ENCODE assay signal across 15 cellular contexts in genomic region chr1:31872658-31873636, GRCh38.
DNase-seq lines count a peak whose midpoint lies in the region; ATAC-seq and TF ChIP-seq lines count a peak whose summit lies in the region.
"Had no signal": no experiment of that assay in that cellular context is flagged by ENCODE, and none has a peak within 500 bp of the region (broad histone marks: within the 10 kb centered on the region; RNA-seq: fewer than 3 reads in every experiment).

No MANE protein-coding gene starts in this region.

- DNase-seq in activated naive CD4-positive, alpha-beta T cell (lab: John Stamatoyannopoulos, UW), result no peak
- no peak for DNase-seq in T-helper 2 cell treated with Interferon-gamma antibody and Interleukin-4, amounts not matched to agents 5 μg/mL and 100 μg/mL, for 36 hours (ENCODE audit: low spot score)
- peak in 1 of 2 donors; percentile 55 for DNase-seq in central memory CD8-positive, alpha-beta T cell (ENCODE audit: low spot score in 2 of 2)
- DNase-seq in stimulated activated CD4-positive, alpha-beta T cell treated with anti-CD3 and anti-CD28 coated beads, Interleukin-2, amount 100 ng/mL, for 24 hours, result no peak
- DNase-seq: cerebellar nuclear complex, erythroblast, heart right ventricle, left colon, NCI-H1092 treated with DMSO at 0.1 percent for 48 hours, NCI-H345, SK-N-SH had no signal

- H3K9me3 Mint-ChIP-seq in activated naive CD4-positive, alpha-beta T cell treated with anti-CD3 and anti-CD28 coated beads, Interleukin-2, amount 50 U/mL, for 24 hours, result peaks cover 7% of the 10 kb centered on the region
- H3K9me3 Mint-ChIP-seq in T-helper 2 cell treated with Interferon-gamma antibody and Interleukin-4, amounts not matched to agents 5 μg/mL and 100 μg/mL, for 36 hours, result peaks cover 5% of the 10 kb centered on the region
- no peaks in the 10 kb centered on the region for H3K9me3 Mint-ChIP-seq in central memory CD8-positive, alpha-beta T cell

- peaks cover 27% of the 10 kb centered on the region for H3K4me1 Mint-ChIP-seq in activated naive CD4-positive, alpha-beta T cell treated with anti-CD3 and anti-CD28 coated beads, Interleukin-2, amount 50 U/mL, for 24 hours
- H3K4me1 Mint-ChIP-seq in T-helper 2 cell treated with Interferon-gamma antibody and Interleukin-4, amounts not matched to agents 5 μg/mL and 100 μg/mL, for 36 hours (ENCODE audit: low read depth), result peaks cover 23% of the 10 kb centered on the region
- H3K4me1 Mint-ChIP-seq in central memory CD8-positive, alpha-beta T cell, result peaks cover 26% of the 10 kb centered on the region

- ATAC-seq in central memory CD8-positive, alpha-beta T cell (replicated peaks; ENCODE audit: extremely low read depth, poor library complexity, severe bottlenecking), result peak; percentile 99
- ATAC-seq in GM21447 (IDR thresholded peaks at IDR 0.05; ENCODE audit: unreplicated experiment) (no peak), GM18858 (IDR thresholded peaks at IDR 0.05; ENCODE audit: unreplicated experiment) (no peak), SK-N-SH treated with all-trans-retinoic acid at 6 μM for 48 hours (no peak)
- ATAC-seq: heart right ventricle, left colon had no signal

- H3K27me3 Mint-ChIP-seq in activated naive CD4-positive, alpha-beta T cell treated with anti-CD3 and anti-CD28 coated beads, Interleukin-2, amount 50 U/mL, for 24 hours, result no peaks in the 10 kb centered on the region
- H3K27me3 Mint-ChIP-seq in T-helper 2 cell treated with Interferon-gamma antibody and Interleukin-4, amounts not matched to agents 5 μg/mL and 100 μg/mL, for 36 hours (ENCODE audit: low read depth), result no peaks in the 10 kb centered on the region
- no peaks in the 10 kb centered on the region for H3K27me3 Mint-ChIP-seq in central memory CD8-positive, alpha-beta T cell

- peak overlapping the region; percentile 89 for H3K27ac Mint-ChIP-seq in activated naive CD4-positive, alpha-beta T cell treated with anti-CD3 and anti-CD28 coated beads, Interleukin-2, amount 50 U/mL, for 24 hours
- H3K27ac Mint-ChIP-seq in T-helper 2 cell treated with Interferon-gamma antibody and Interleukin-4, amounts not matched to agents 5 μg/mL and 100 μg/mL, for 36 hours, result peak overlapping the region; percentile 88
- H3K27ac Mint-ChIP-seq in central memory CD8-positive, alpha-beta T cell (ENCODE audit: low read depth), result peak overlapping the region; percentile 87

- H3K4me3 Mint-ChIP-seq in activated naive CD4-positive, alpha-beta T cell treated with anti-CD3 and anti-CD28 coated beads, Interleukin-2, amount 50 U/mL, for 24 hours, result peak overlapping the region; percentile 49
- H3K4me3 Mint-ChIP-seq in T-helper 2 cell treated with Interferon-gamma antibody and Interleukin-4, amounts not matched to agents 5 μg/mL and 100 μg/mL, for 36 hours, result peak overlapping the region; percentile 62
- H3K4me3 Mint-ChIP-seq in central memory CD8-positive, alpha-beta T cell, result peak overlapping the region; percentile 47

- H3K36me3 Mint-ChIP-seq in activated naive CD4-positive, alpha-beta T cell treated with anti-CD3 and anti-CD28 coated beads, Interleukin-2, amount 50 U/mL, for 24 hours, result peaks cover 4% of the 10 kb centered on the region
- H3K36me3 Mint-ChIP-seq in T-helper 2 cell treated with Interferon-gamma antibody and Interleukin-4, amounts not matched to agents 5 μg/mL and 100 μg/mL, for 36 hours (ENCODE audit: low read depth), result peaks cover 4% of the 10 kb centered on the region
- peaks cover 2% of the 10 kb centered on the region for H3K36me3 Mint-ChIP-seq in central memory CD8-positive, alpha-beta T cell (ENCODE audit: insufficient read depth)

TF ChIP-seq in SK-N-SH treated with all-trans-retinoic acid at 6 μM for 48 hours, 23 proteins besides CTCF, POLR2A, EP300 and RAD21:
- TF ChIP-seq SNAI2 (CRISPR knock-in tag; IDR thresholded peaks at IDR 0.05) (no peak), CSRNP3 (CRISPR knock-in tag; IDR thresholded peaks at IDR 0.05) (no peak), RARB (CRISPR knock-in tag; IDR thresholded peaks at IDR 0.05) (no peak), ZNF565 (CRISPR knock-in tag; conservative IDR thresholded peaks at IDR 0.05; ENCODE audit: low read depth) (no peak), TOX (CRISPR knock-in tag; IDR thresholded peaks at IDR 0.05; ENCODE audit: borderline replicate concordance) (no peak), ISL1 (CRISPR knock-in tag; IDR thresholded peaks at IDR 0.05) (no peak), ZNF70 (CRISPR knock-in tag; IDR thresholded peaks at IDR 0.05) (no peak)
- TF ChIP-seq, protein P1, sequence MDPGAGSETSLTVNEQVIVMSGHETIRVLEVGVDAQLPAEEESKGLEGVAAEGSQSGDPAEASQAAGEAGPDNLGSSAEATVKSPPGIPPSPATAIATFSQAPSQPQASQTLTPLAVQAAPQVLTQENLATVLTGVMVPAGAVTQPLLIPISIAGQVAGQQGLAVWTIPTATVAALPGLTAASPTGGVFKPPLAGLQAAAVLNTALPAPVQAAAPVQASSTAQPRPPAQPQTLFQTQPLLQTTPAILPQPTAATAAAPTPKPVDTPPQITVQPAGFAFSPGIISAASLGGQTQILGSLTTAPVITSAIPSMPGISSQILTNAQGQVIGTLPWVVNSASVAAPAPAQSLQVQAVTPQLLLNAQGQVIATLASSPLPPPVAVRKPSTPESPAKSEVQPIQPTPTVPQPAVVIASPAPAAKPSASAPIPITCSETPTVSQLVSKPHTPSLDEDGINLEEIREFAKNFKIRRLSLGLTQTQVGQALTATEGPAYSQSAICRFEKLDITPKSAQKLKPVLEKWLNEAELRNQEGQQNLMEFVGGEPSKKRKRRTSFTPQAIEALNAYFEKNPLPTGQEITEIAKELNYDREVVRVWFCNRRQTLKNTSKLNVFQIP (CRISPR knock-in tag; IDR thresholded peaks at IDR 0.05; ENCODE audit: borderline replicate concordance, low read depth), result no peak
